In the genomic region with DNA sequence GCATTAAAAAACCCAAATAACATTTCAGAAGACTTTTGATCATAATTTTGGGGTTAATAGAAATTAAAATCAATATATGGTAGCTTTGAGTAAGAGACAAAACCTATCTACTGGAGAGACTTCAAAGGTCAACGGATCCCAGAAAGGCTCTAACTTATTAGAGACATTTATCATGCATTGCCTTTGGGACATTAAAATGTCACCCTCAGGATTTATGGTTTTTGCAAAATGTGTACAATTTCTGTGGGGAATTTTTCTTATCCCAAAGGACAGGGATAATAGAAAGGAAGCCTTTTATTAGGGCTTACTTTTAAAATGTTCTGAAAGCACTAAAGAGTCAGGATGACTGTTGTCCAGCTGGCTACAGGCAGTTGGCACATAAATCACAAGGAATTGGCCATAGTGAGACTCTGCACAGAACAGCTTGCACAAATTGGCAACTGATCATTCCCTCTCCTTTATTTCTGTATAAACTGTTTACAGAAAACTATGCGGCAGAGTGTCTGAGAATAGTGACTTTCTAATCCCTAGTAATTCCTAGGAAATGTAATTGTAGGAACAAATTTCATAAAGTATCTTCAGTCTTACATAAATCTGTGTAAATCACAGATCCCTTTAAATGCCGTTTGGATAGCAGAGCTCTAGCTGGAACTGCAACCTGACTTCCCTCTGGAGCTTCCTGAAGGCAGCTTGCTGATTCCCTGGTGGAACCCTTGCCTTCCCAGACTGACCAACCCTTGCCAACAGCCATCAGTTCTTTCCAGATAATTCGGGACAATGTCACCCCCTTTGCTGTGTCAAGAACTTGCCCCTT, we compare ENCODE assay signal across 13 cellular contexts.
A peak's percentile ranks its signal among the peaks of the same experiment; 100 is the strongest.
DNase-seq lines count a peak whose midpoint lies in the region; ATAC-seq and TF ChIP-seq lines count a peak whose summit lies in the region.
"Had no signal": no experiment of that assay in that cellular context is flagged by ENCODE, and none has a peak within 500 bp of the region (broad histone marks: within the 10 kb centered on the region; RNA-seq: fewer than 3 reads in every experiment).

No MANE protein-coding gene starts in this region.

- peaks cover 7% of the 10 kb centered on the region for H3K36me3 Mint-ChIP-seq in MCF 10A (ENCODE audit: insufficient read depth, unreplicated experiment)

- DNase-seq in MCF 10A (ENCODE audit: unreplicated experiment) (no peak), breast epithelium (ENCODE audit: low spot score in 2 of 2) (no peak), fibroblast of lung (ENCODE audit: low read depth in 2 of 2) (peak; percentile 31 to 95), myocyte (ENCODE audit: low read depth) (peak; percentile 69), SK-N-DZ (ENCODE audit: low spot score) (no peak)
- DNase-seq: activated naive CD8-positive, alpha-beta T cell treated with anti-CD3 and anti-CD28 coated beads, Interleukin-2, amount 10 ng/mL, durations not matched to agents 7 days and 5 days; NCI-H1436 treated with DMSO at 0.1 percent for 48 hours had no signal

- H3K4me1 ChIP-seq in breast epithelium (peaks cover 3 to 13% of the 10 kb centered on the region in 2 donors), fibroblast of lung (ENCODE audit: control insufficient read depth, extremely low read depth, insufficient read depth, low read length) (peaks cover 24% of the 10 kb centered on the region)

- peak overlapping the region in 1 of 2 donors; percentile 8 for H3K27ac ChIP-seq in breast epithelium
- H3K27ac ChIP-seq in fibroblast of lung (ENCODE audit: insufficient read depth, low read length), result no peak overlapping the region

- H3K27me3 Mint-ChIP-seq in MCF 10A (ENCODE audit: insufficient read depth, unreplicated experiment), result no peaks in the 10 kb centered on the region

- CTCF ChIA-PET in MCF 10A (lab: Yijun Ruan, JAX), result interaction anchor here (0.7 kb wide), 1 partner anchor 698 kb away, joined by 4 read pairs; no protein-coding TSS in a partner anchor

- no peak overlapping the region for H3K4me3 Mint-ChIP-seq in MCF 10A (ENCODE audit: unreplicated experiment)
- H3K4me3 Mint-ChIP-seq: activated naive CD8-positive, alpha-beta T cell treated with anti-CD3 and anti-CD28 coated beads, Interleukin-2, amount 10 ng/mL, durations not matched to agents 7 days and 5 days; neural crest cell; stimulated activated effector memory CD8-positive, alpha-beta T cell treated with anti-CD3 and anti-CD28 coated beads, Interleukin-12 subunit alpha, Interleukin-12 subunit beta, amount 100 ng/mL, for 72 hours; T-helper 2 cell treated with Interferon-gamma antibody and Interleukin-4, amounts not matched to agents 5 μg/mL and 100 μg/mL, for 36 hours had no signal

- no peaks in the 10 kb centered on the region for H3K9me3 ChIP-seq in breast epithelium
- H3K9me3 ChIP-seq in fibroblast of lung (ENCODE audit: control insufficient read depth, insufficient read depth, low read depth, low read length), result no peaks in the 10 kb centered on the region

- intact Hi-C loops in MCF 10A (cut with micrococcal nuclease), result loop anchor here (5.0 kb wide), 4 partner anchors 128 to 698 kb away; no protein-coding TSS in a partner anchor
- intact Hi-C loops in breast epithelium (cut with DNase I; ENCODE audit: low total_unique reads), result no loop called here

- H3K9me3 Mint-ChIP-seq in MCF 10A (ENCODE audit: unreplicated experiment), result no peaks in the 10 kb centered on the region
- H3K9me3 Mint-ChIP-seq: stimulated activated effector memory CD8-positive, alpha-beta T cell treated with anti-CD3 and anti-CD28 coated beads, Interleukin-12 subunit alpha, Interleukin-12 subunit beta, amount 100 ng/mL, for 72 hours; T-helper 2 cell treated with Interferon-gamma antibody and Interleukin-4, amounts not matched to agents 5 μg/mL and 100 μg/mL, for 36 hours had no signal

- no peaks in the 10 kb centered on the region for H3K36me3 ChIP-seq in breast epithelium
- H3K36me3 ChIP-seq in fibroblast of lung (ENCODE audit: control insufficient read depth, insufficient read depth, low read length), result no peaks in the 10 kb centered on the region

- ATAC-seq in GM18505 (IDR thresholded peaks at IDR 0.05; ENCODE audit: unreplicated experiment), result no peak
- ATAC-seq in GM18498 (IDR thresholded peaks at IDR 0.05; ENCODE audit: unreplicated experiment), result no peak
- ATAC-seq in GM18870 (IDR thresholded peaks at IDR 0.05; ENCODE audit: unreplicated experiment), result no peak
- ATAC-seq: stimulated activated effector memory CD8-positive, alpha-beta T cell treated with anti-CD3 and anti-CD28 coated beads, Interleukin-12 subunit alpha, Interleukin-12 subunit beta, amount 100 ng/mL, for 72 hours had no signal

- TF ChIP-seq CTCF in MCF 10A (IDR thresholded peaks at IDR 0.05; ENCODE audit: unreplicated experiment) (no peak), breast epithelium (IDR thresholded peaks at IDR 0.05) (no peak), fibroblast of lung (conservative IDR thresholded peaks at IDR 0.05 in 1 of 2, IDR thresholded peaks at IDR 0.05 in 1 of 2; ENCODE audit: low read depth in 1 of 2, low read length in 2 of 2) (no peak)

- BruUV-seq in MCF 10A (replicated peaks; lab: Mats Ljungman, UMichigan), result no TSS peak

- peaks cover 30% of the 10 kb centered on the region for H3K4me1 Mint-ChIP-seq in MCF 10A (ENCODE audit: insufficient read depth, unreplicated experiment)

- H3K27ac Mint-ChIP-seq in MCF 10A (ENCODE audit: low read depth, unreplicated experiment), result peak overlapping the region; percentile 54
- H3K27ac Mint-ChIP-seq: activated naive CD8-positive, alpha-beta T cell treated with anti-CD3 and anti-CD28 coated beads, Interleukin-2, amount 10 ng/mL, durations not matched to agents 7 days and 5 days; stimulated activated effector memory CD8-positive, alpha-beta T cell treated with anti-CD3 and anti-CD28 coated beads, Interleukin-12 subunit alpha, Interleukin-12 subunit beta, amount 100 ng/mL, for 72 hours; T-helper 2 cell treated with Interferon-gamma antibody and Interleukin-4, amounts not matched to agents 5 μg/mL and 100 μg/mL, for 36 hours had no signal

- no peaks in the 10 kb centered on the region for H3K79me2 ChIP-seq in fibroblast of lung (ENCODE audit: control insufficient read depth, insufficient read depth, low read length)

- H3K4me3 ChIP-seq in breast epithelium (no peak overlapping the region), fibroblast of lung (replicated peaks in 1 of 4; ENCODE audit: control extremely low read depth in 1 of 4, insufficient read depth in 1 of 4, low read depth in 3 of 4, low read length in 4 of 4) (no peak overlapping the region)

- H3K27me3 ChIP-seq in breast epithelium, result no peaks in the 10 kb centered on the region
- H3K27me3 ChIP-seq in fibroblast of lung (ENCODE audit: control insufficient read depth, insufficient read depth, low read length), result no peaks in the 10 kb centered on the region

- H4K20me1 ChIP-seq in fibroblast of lung (ENCODE audit: control insufficient read depth, extremely low read depth, insufficient read depth, low read length), result no peaks in the 10 kb centered on the region

- no peak overlapping the region for H3K9ac ChIP-seq in fibroblast of lung (ENCODE audit: insufficient read depth, low read length)

- no peak overlapping the region for H3K4me2 ChIP-seq in fibroblast of lung (ENCODE audit: extremely low read depth, insufficient read depth, low read length)

- TF ChIP-seq POLR2A in breast epithelium (IDR thresholded peaks at IDR 0.05) (no peak), GM18505 (IDR thresholded peaks at IDR 0.05; ENCODE audit: borderline replicate concordance, extremely low read depth, insufficient read depth, insufficient read length) (no peak)

- POLR2A ChIA-PET in MCF 10A (lab: Yijun Ruan, JAX), result interaction anchor here (0.6 to 5.0 kb wide), 8 partner anchors 8 to 483 kb away, joined by 3 to 40 read pairs (median 9); partner anchors contain the start of gene PRDM1

- no peak overlapping the region for H2AFZ ChIP-seq in fibroblast of lung (ENCODE audit: low read length)

Comparison
In these comparisons a context has a peak if more than half of its experiments do, and no peak if none do; other contexts are left out.
1. DNase-seq: peak in fibroblast of lung (2 of 2) and myocyte (single experiment); none in MCF 10A (single experiment), breast epithelium (0 of 2) and SK-N-DZ (single experiment).